ENCODE assay signal across 8 cellular contexts in the genomic region with DNA sequence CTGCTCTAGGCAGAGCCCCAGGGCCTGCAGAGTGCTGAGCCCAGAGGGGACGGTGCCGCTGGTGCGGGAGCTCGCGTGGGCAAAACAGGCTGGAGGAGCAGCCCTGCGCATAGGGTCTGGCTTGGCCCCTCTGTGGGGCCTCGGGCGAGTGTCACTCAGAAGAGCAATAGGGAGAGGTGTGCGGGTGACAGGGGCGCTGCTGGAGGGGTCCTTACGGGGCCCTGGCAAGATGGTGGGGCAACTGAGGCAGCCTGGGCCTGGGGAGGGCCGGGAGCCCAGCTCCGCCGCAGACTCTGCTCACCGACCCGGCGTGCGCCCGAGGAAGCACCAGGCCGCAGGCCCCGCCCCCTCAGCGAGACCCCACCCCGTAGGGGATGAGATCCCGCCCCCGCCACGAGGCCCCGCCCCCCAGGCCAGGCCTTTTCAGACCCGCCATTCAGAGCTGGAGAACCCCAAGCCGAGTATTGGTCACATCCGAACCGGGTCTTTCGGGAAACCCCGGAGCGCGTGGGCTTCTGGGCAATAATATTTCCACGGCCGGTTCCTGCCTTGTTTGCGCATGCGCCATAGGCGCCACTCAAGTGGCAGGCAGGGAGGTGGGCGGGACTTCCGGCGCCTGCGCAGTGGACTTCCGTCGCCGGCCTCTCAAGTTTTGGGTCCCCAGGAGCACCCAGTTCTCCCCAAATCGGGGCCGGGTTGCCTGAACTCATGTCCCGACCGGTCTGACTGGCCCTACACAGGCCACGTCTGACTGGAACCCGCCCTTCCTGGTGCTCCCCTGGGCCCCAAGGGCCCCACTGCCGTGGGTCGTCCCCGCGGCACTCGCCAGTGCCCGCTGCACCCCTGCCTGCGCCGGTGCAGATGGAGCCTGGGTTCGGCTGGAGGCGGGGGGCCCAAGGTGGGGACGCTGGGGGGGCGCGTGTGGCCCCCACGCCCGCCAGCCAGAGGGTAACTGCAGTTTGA. TPM values are rescaled to one million over a fixed set of nuclear protein-coding genes. Genes with fewer than 3 reads are reported as not detected.
DNase-seq lines count a peak whose midpoint lies in the region; ATAC-seq and TF ChIP-seq lines count a peak whose summit lies in the region.

No MANE protein-coding gene starts in this region.

- CTCF ChIA-PET in GM10248 (lab: Yijun Ruan, JAX), result interaction anchor here (0.9 to 6.9 kb wide), 11 partner anchors 13 to 177 kb away, joined by 3 to 92 read pairs (median 6); a partner anchor contains a TSS
- CTCF ChIA-PET in SK-N-SH (lab: Yijun Ruan, JAX), result interaction anchor here (0.6 to 7.7 kb wide), 10 partner anchors 13 to 177 kb away, joined by 3 to 95 read pairs (median 5); a partner anchor contains a TSS

- ATAC-seq in HG02610 (IDR thresholded peaks at IDR 0.05; ENCODE audit: unreplicated experiment) (peak; percentile 60), omental fat pad (ENCODE audit: low FRiP score) (peak; percentile 88)
- ATAC-seq in activated naive CD4-positive, alpha-beta T cell treated with anti-CD3 and anti-CD28 coated beads, Interleukin-2, amount 50 U/mL, for 72 hours, result peak; percentile 84 to 89

- no peak for TF ChIP-seq CTCF in GM10248 (IDR thresholded peaks at IDR 0.05; ENCODE audit: control extremely low read depth, extremely low read depth, low read depth, missing control alignments)
- no peak for TF ChIP-seq CTCF in SK-N-SH (IDR thresholded peaks at IDR 0.05)
- TF ChIP-seq CTCF in omental fat pad (IDR thresholded peaks at IDR 0.05), result no peak
- TF ChIP-seq CTCF in testis (IDR thresholded peaks at IDR 0.05), result no peak

- POLR2A ChIA-PET in GM10248 (lab: Yijun Ruan, JAX) (interaction anchor here (0.6 to 2.8 kb wide), 8 partner anchors 13 to 73 kb away, joined by 3 to 24 read pairs (median 4); a partner anchor contains a TSS), SK-N-SH (lab: Yijun Ruan, JAX) (interaction anchor here (0.8 to 3.4 kb wide), 10 partner anchors 17 to 137 kb away, joined by 3 to 18 read pairs (median 4); a partner anchor contains a TSS)

- H3K4me1 ChIP-seq in SK-N-SH (ENCODE audit: control insufficient read depth in 1 of 2, insufficient read depth in 2 of 2, low read depth in 1 of 2, low read length in 1 of 2) (peaks cover 5 to 41% of the 10 kb centered on the region in 2 experiments; a peak in 1 of 4 replicates), testis (peaks cover 27% of the 10 kb centered on the region)

- DNase-seq in GM10248 (ENCODE audit: extremely low spot score), result peak; percentile 98
- DNase-seq in NCI-H1092 (lab: John Stamatoyannopoulos, UW), result peak; percentile 98
- DNase-seq in SK-N-SH, result peak; percentile 99
- DNase-seq in activated naive CD4-positive, alpha-beta T cell treated with anti-CD3 and anti-CD28 coated beads, Interleukin-2, amount 50 U/mL, for 72 hours (ENCODE audit: low spot score in 2 of 2), result peak; percentile 98
- peak; percentile 99 for DNase-seq in glomerular visceral epithelial cell (ENCODE audit: extremely low spot score)
- peak; percentile 94 for DNase-seq in omental fat pad (ENCODE audit: low spot score)
- DNase-seq in testis, result peak; percentile 96

- intact Hi-C loops in testis (cut with DNase I; ENCODE audit: low total_unique reads), result loop anchor here (10.0 kb wide), 1 partner anchor 109 kb away; a partner anchor contains a TSS

- no peak for TF ChIP-seq EP300 in SK-N-SH (IDR thresholded peaks at IDR 0.05; ENCODE audit: borderline replicate concordance in 1 of 2, low read depth in 1 of 2, low read length in 1 of 2)

- H3K27me3 ChIP-seq in SK-N-SH (ENCODE audit: insufficient read depth), result no peaks in the 10 kb centered on the region
- H3K27me3 ChIP-seq in testis, result no peaks in the 10 kb centered on the region

- no peaks in the 10 kb centered on the region for H4K20me1 ChIP-seq in SK-N-SH (ENCODE audit: insufficient read depth)

- H3K9me3 ChIP-seq in SK-N-SH (no peaks in the 10 kb centered on the region), testis (no peaks in the 10 kb centered on the region)

- peaks cover 16% of the 10 kb centered on the region for H3F3A ChIP-seq in SK-N-SH (replicated peaks; ENCODE audit: insufficient read depth)

- H3K9me3 Mint-ChIP-seq in activated naive CD4-positive, alpha-beta T cell treated with anti-CD3 and anti-CD28 coated beads, Interleukin-2, amount 50 U/mL, for 72 hours, result no peaks in the 10 kb centered on the region

- TF ChIP-seq RAD21 in SK-N-SH (IDR thresholded peaks at IDR 0.05; ENCODE audit: low read length), result no peak

- H3K4me3 ChIP-seq in SK-N-SH (ENCODE audit: low read depth in 2 of 2, low read length in 1 of 2), result peak overlapping the region; percentile 69 to 92
- H3K4me3 ChIP-seq in testis, result peak overlapping the region; percentile 56 to 76

- peak overlapping the region; percentile 82 for H3K9ac ChIP-seq in SK-N-SH

- H3K9me2 ChIP-seq in SK-N-SH, result no peaks in the 10 kb centered on the region

- peak overlapping the region; percentile 75 to 86 for H3K27ac ChIP-seq in SK-N-SH (ENCODE audit: low read depth in 2 of 2, low read length in 1 of 2)
- H3K27ac ChIP-seq in testis, result peak overlapping the region; percentile 59 to 68

- peak overlapping the region; percentile 55 to 57 for H3K27ac Mint-ChIP-seq in activated naive CD4-positive, alpha-beta T cell treated with anti-CD3 and anti-CD28 coated beads, Interleukin-2, amount 50 U/mL, for 72 hours

- peak overlapping the region; percentile 91 for H2AFZ ChIP-seq in SK-N-SH (ENCODE audit: low read depth)

- peak overlapping the region; percentile 99 for H3K4me2 ChIP-seq in SK-N-SH

- H3K36me3 Mint-ChIP-seq in activated naive CD4-positive, alpha-beta T cell treated with anti-CD3 and anti-CD28 coated beads, Interleukin-2, amount 50 U/mL, for 72 hours, result no peaks in the 10 kb centered on the region

- no peak for TF ChIP-seq POLR2A in testis (IDR thresholded peaks at IDR 0.05)

- WGBS in SK-N-SH (ENCODE audit: low lambda C conversion rate), result 2% methylated on average over 25 of the region's 68 CpGs
- 0 to 1% methylated on average over 7 to 67 of the region's 68 CpGs for WGBS in testis, 2 donors

- H3K79me2 ChIP-seq in SK-N-SH (ENCODE audit: insufficient read depth), result no peaks in the 10 kb centered on the region

- H3K36me3 ChIP-seq in SK-N-SH (replicated peaks in 1 of 2; ENCODE audit: control insufficient read depth in 1 of 2, insufficient read depth in 2 of 2, low read length in 1 of 2), result no peaks in the 10 kb centered on the region
- no peaks in the 10 kb centered on the region for H3K36me3 ChIP-seq in testis (ENCODE audit: low read depth, missing control alignments)

TF ChIP-seq in SK-N-SH, 30 proteins besides CTCF, POLR2A, EP300 and RAD21 (continues in another document):
- TF ChIP-seq, protein P1, sequence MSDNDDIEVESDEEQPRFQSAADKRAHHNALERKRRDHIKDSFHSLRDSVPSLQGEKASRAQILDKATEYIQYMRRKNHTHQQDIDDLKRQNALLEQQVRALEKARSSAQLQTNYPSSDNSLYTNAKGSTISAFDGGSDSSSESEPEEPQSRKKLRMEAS (IDR thresholded peaks at IDR 0.05; ENCODE audit: low read depth), result peak; percentile 54; the same call in 1 of the 2 replicates
- TF ChIP-seq FOSL2 (IDR thresholded peaks at IDR 0.05; ENCODE audit: borderline replicate concordance, low read depth), result no peak
- TF ChIP-seq TAF1 (IDR thresholded peaks at IDR 0.05; ENCODE audit: borderline replicate concordance, low read depth, low read length), result peak; percentile 62; the same call in 1 of the 2 replicates
- TF ChIP-seq GATA2 (CRISPR knock-in tag; IDR thresholded peaks at IDR 0.05), result no peak
- peak; percentile 90 for TF ChIP-seq GABPA (IDR thresholded peaks at IDR 0.05; ENCODE audit: low read depth)
- peak; percentile 65 for TF ChIP-seq POLR2AphosphoS5 (IDR thresholded peaks at IDR 0.05; ENCODE audit: low read depth, low read length)

RNA-seq across cellular contexts. Expression of a gene that starts 1.3 kb away (rescaled TPM):
- 2.0 and 2.7 TPM in 2 replicates for polyA plus RNA-seq in SK-N-SH (2012; rRNA removed)
- 1.8 and 2.9 TPM in 2 replicates for polyA plus RNA-seq in SK-N-SH (2012; cell fraction: cytosol; rRNA removed)
- 6.1 and 13.6 TPM in 2 replicates for polyA plus RNA-seq in SK-N-SH (2012; cell fraction: nucleus; rRNA removed)
- 1 to 10 TPM; 3.1 to 9.4 TPM for total RNA-seq in activated naive CD4-positive, alpha-beta T cell treated with anti-CD3 and anti-CD28 coated beads, Interleukin-2, amount 50 U/mL, for 72 hours
- total RNA-seq in omental fat pad, result 1 to 10 TPM in 1 of 4 donors, under 1 TPM in 2, not detected in 1; 0.65 to 1.0 (median 0.72) TPM
- total RNA-seq in testis, result 1 to 10 TPM; 3.0 to 4.1 TPM
- 7.7 TPM for polyA plus RNA-seq in testis (ENCODE audit: insufficient read depth, low read depth, low replicate concordance)

RNA-seq across cellular contexts. Expression of a gene that starts 1.6 kb away (rescaled TPM):
- polyA plus RNA-seq in SK-N-SH (2012; rRNA removed) (2.1 and 2.2 TPM in 2 replicates), testis (ENCODE audit: insufficient read depth, low read depth, low replicate concordance) (3.0 TPM)
- 1.1 and 1.4 TPM in 2 replicates for polyA plus RNA-seq in SK-N-SH (2012; cell fraction: cytosol; rRNA removed)
- 2.7 TPM in 2 replicates for polyA plus RNA-seq in SK-N-SH (2012; cell fraction: nucleus; rRNA removed)
- under 1 TPM; 0.34 to 0.64 TPM for total RNA-seq in activated naive CD4-positive, alpha-beta T cell treated with anti-CD3 and anti-CD28 coated beads, Interleukin-2, amount 50 U/mL, for 72 hours
- total RNA-seq in omental fat pad (under 1 TPM in 3 of 4 donors, not detected in 1; 0.36 to 0.65 (median 0.38) TPM), testis (1 to 10 TPM; 3.7 to 5.6 TPM)

RNA-seq across cellular contexts. Expression of a gene that starts 3.9 kb away (rescaled TPM):
- polyA plus RNA-seq in SK-N-SH (2012; rRNA removed) (0.03 and 0.08 TPM in 2 replicates), testis (ENCODE audit: insufficient read depth, low read depth, low replicate concordance) (0.17 TPM)
- 0.01 TPM in 1 of 2 replicates, not detected in the other for polyA plus RNA-seq in SK-N-SH (2012; cell fraction: cytosol; rRNA removed)
- 0.15 and 0.27 TPM in 2 replicates for polyA plus RNA-seq in SK-N-SH (2012; cell fraction: nucleus; rRNA removed)
- not detected for total RNA-seq in activated naive CD4-positive, alpha-beta T cell treated with anti-CD3 and anti-CD28 coated beads, Interleukin-2, amount 50 U/mL, for 72 hours
- total RNA-seq in omental fat pad (under 1 TPM in 1 of 4 donors, not detected in 3; 0.19 TPM), testis (under 1 TPM; 0.37 to 0.71 TPM)

RNA-seq across cellular contexts. Expression of a gene that starts 7.3 kb away (rescaled TPM):
- polyA plus RNA-seq in SK-N-SH (2012; rRNA removed), result 0.06 TPM in 1 of 2 replicates, not detected in the other
- 0.01 TPM in 2 replicates for polyA plus RNA-seq in SK-N-SH (2012; cell fraction: cytosol; rRNA removed)
- polyA plus RNA-seq in SK-N-SH (2012; cell fraction: nucleus; rRNA removed), result 0.07 and 0.18 TPM in 2 replicates
- under 1 TPM in 1 of 2 donors, not detected in 1; 0.12 TPM for total RNA-seq in activated naive CD4-positive, alpha-beta T cell treated with anti-CD3 and anti-CD28 coated beads, Interleukin-2, amount 50 U/mL, for 72 hours
- not detected for total RNA-seq in omental fat pad
- under 1 TPM; 0.24 to 0.25 TPM for total RNA-seq in testis
- polyA plus RNA-seq in testis (ENCODE audit: insufficient read depth, low read depth, low replicate concordance), result 0.15 TPM

RNA-seq across cellular contexts. Expression of a gene that starts 17.7 kb away (rescaled TPM):
- polyA plus RNA-seq in SK-N-SH (2012; rRNA removed), result 415 and 508 TPM in 2 replicates
- 249 and 391 TPM in 2 replicates for polyA plus RNA-seq in SK-N-SH (2012; cell fraction: cytosol; rRNA removed)
- polyA plus RNA-seq in SK-N-SH (2012; cell fraction: nucleus; rRNA removed), result 385 and 387 TPM in 2 replicates
- total RNA-seq in activated naive CD4-positive, alpha-beta T cell treated with anti-CD3 and anti-CD28 coated beads, Interleukin-2, amount 50 U/mL, for 72 hours, result 100 to 1,000 TPM; 277 to 307 TPM
- 100 to 1,000 TPM; 197 to 452 (median 288) TPM for total RNA-seq in omental fat pad
- total RNA-seq in testis, result 100 to 1,000 TPM; 856 to 940 TPM
- polyA plus RNA-seq in testis (ENCODE audit: insufficient read depth, low read depth, low replicate concordance), result 1,777 TPM

Comparison
In these comparisons a context has a peak if more than half of its experiments do, and no peak if none do; other contexts are left out.
1. Peak in every context shown above with its lines: DNase-seq, ATAC-seq, H3K4me3 ChIP-seq and H3K27ac ChIP-seq.